In the genomic region with DNA sequence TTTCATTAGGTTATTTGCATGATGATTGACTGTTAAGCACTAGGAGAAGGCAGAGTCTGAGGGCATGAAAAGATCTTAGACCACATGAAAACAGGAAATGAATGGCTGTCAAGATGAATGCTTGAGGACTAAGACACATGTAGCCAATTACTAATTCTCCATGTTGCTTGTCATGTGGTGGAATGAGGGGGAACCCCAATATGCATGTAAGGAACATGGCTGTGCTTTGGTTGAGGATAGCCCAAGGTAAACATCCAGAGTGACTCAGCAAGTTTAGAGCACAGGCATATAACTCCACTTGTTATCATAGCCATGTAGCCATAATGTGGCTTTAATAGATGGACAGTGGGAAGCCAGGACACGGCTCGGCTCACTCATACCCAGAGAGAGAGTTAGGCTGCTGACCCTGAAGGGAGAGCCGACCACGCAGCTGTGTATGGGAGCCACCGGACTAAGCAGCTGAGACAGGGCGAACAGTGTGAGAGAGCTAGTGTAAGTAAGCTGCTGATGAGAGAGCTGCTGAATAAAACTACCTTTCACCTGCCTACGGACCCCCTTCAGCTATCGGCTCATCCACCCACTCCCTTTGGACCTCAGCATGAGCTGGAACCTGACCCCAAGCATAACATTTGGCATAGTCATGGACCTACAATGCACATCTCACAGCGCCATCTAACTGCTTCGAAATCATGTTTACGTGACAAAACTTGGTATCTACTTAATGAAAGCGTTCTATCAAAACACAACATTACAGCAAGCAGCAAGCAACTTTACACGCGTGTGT, we compare ENCODE assay signal across 1 cellular context.
TF ChIP-seq lines count a peak whose summit lies in the region.

No MANE protein-coding gene starts in this region.

TF ChIP-seq in endothelial cell of umbilical vein, 7 proteins besides CTCF, POLR2A, EP300 and RAD21:
- TF ChIP-seq GATA2 (IDR thresholded peaks at IDR 0.05; ENCODE audit: insufficient read depth, insufficient read length, low read depth, low read length) (no peak), EZH2 (IDR thresholded peaks at IDR 0.05; ENCODE audit: borderline replicate concordance, low read depth, low read length, severe bottlenecking) (no peak), FOS (IDR thresholded peaks at IDR 0.05; ENCODE audit: borderline replicate concordance, insufficient read depth, low read length) (no peak), POLR2AphosphoS5 (IDR thresholded peaks at IDR 0.05; ENCODE audit: insufficient read depth, low read depth, low read length) (no peak), MYC (IDR thresholded peaks at IDR 0.05; ENCODE audit: low read depth, low read length) (no peak), JUN (IDR thresholded peaks at IDR 0.05; ENCODE audit: borderline replicate concordance, insufficient read depth, insufficient read length, low read depth) (no peak)
- TF ChIP-seq, protein P1, sequence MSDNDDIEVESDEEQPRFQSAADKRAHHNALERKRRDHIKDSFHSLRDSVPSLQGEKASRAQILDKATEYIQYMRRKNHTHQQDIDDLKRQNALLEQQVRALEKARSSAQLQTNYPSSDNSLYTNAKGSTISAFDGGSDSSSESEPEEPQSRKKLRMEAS (IDR thresholded peaks at IDR 0.05; ENCODE audit: insufficient read depth, insufficient read length) = no peak
TF ChIP-seq in endothelial cell of umbilical vein: peak in this region for 0.
